1 cellular context compared by ENCODE assay signal in genomic region chr5:107165296-107165695, GRCh38.
TF ChIP-seq lines count a peak whose summit lies in the region.

No MANE protein-coding gene starts in this region.

TF ChIP-seq in K562, 482 proteins besides CTCF, POLR2A, EP300 and RAD21 (continued from another document):
- no peak for TF ChIP-seq NKRF (IDR thresholded peaks at IDR 0.05; ENCODE audit: borderline replicate concordance)
- no peak for TF ChIP-seq SMARCC2 (IDR thresholded peaks at IDR 0.05; ENCODE audit: low read depth)
- no peak for TF ChIP-seq POLR2AphosphoS2 (IDR thresholded peaks at IDR 0.05; ENCODE audit: low read length)
- TF ChIP-seq BHLHE40 (IDR thresholded peaks at IDR 0.05; ENCODE audit: low read length) = no peak
- TF ChIP-seq MAFF (IDR thresholded peaks at IDR 0.05; ENCODE audit: low read length) = peak; percentile 54
- TF ChIP-seq, protein P1, sequence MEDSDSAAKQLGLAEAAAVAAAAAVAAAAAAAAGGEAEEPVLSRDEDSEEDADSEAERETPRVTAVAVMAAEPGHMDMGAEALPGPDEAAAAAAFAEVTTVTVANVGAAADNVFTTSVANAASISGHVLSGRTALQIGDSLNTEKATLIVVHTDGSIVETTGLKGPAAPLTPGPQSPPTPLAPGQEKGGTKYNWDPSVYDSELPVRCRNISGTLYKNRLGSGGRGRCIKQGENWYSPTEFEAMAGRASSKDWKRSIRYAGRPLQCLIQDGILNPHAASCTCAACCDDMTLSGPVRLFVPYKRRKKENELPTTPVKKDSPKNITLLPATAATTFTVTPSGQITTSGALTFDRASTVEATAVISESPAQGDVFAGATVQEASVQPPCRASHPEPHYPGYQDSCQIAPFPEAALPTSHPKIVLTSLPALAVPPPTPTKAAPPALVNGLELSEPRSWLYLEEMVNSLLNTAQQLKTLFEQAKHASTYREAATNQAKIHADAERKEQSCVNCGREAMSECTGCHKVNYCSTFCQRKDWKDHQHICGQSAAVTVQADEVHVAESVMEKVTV (CRISPR knock-in tag; IDR thresholded peaks at IDR 0.05) = no peak
- TF ChIP-seq GATA2 (CRISPR knock-in tag; IDR thresholded peaks at IDR 0.05) = no peak
- no peak for TF ChIP-seq FOXM1 (IDR thresholded peaks at IDR 0.05; ENCODE audit: low read depth)
- no peak for TF ChIP-seq FOXM1 (CRISPR knock-in tag; IDR thresholded peaks at IDR 0.05; ENCODE audit: low read depth)
- peak; percentile 38; the same call in 1 of the 2 replicates for TF ChIP-seq ZNF316 (IDR thresholded peaks at IDR 0.05)
- TF ChIP-seq HNRNPUL1 (IDR thresholded peaks at IDR 0.05; ENCODE audit: low read length) = no peak
- TF ChIP-seq HSF4 (CRISPR knock-in tag; IDR thresholded peaks at IDR 0.05; ENCODE audit: borderline replicate concordance) = no peak
